Comparison of ENCODE assay signal across 8 cellular contexts in genomic region chr6:99151634-99152344, GRCh38.
A peak's percentile ranks its signal among the peaks of the same experiment; 100 is the strongest.
DNase-seq lines count a peak whose midpoint lies in the region; ATAC-seq, FAIRE-seq and TF ChIP-seq lines count a peak whose summit lies in the region.

No MANE protein-coding gene starts in this region.

- H3K27me3 Mint-ChIP-seq in activated CD4-positive, alpha-beta T cell treated with anti-CD3 and anti-CD28 coated beads, Interleukin-2, amount 10 ng/mL, durations not matched to agents 24 days and 14 days = peaks cover 3% of the 10 kb centered on the region

- POLR2A ChIA-PET in A549 (lab: Yijun Ruan, JAX) (no interaction called here), GM10248 (lab: Yijun Ruan, JAX) (no interaction called here)

- H3K27me3 ChIP-seq in H7 (ENCODE audit: control insufficient read depth, insufficient read depth, low read length) (no peaks in the 10 kb centered on the region), heart right ventricle (peaks cover 0 to 8% (median 0%) of the 10 kb centered on the region in 7 donors), tibial nerve (no peaks in the 10 kb centered on the region)

- TF ChIP-seq POLR2A in A549 (IDR thresholded peaks at IDR 0.05; ENCODE audit: low read length) (no peak), tibial nerve (IDR thresholded peaks at IDR 0.05) (no peak)

- no peak overlapping the region for H3K4me2 ChIP-seq in A549

- H3K4me1 ChIP-seq in A549 (no peaks in the 10 kb centered on the region), heart right ventricle (peaks cover 0 to 5% (median 0%) of the 10 kb centered on the region in 9 donors), tibial nerve (no peaks in the 10 kb centered on the region)

- CTCF ChIA-PET in A549 (lab: Yijun Ruan, JAX) = interaction anchor here (1.3 to 3.5 kb wide), 3 partner anchors 32 to 93 kb away, joined by 3 to 13 read pairs (median 3); no protein-coding TSS in a partner anchor
- CTCF ChIA-PET in GM10248 (lab: Yijun Ruan, JAX) = interaction anchor here (0.7 to 15.7 kb wide), 21 partner anchors 8 to 106 kb away, joined by 3 to 145 read pairs (median 4); no protein-coding TSS in a partner anchor

- H3K27ac Mint-ChIP-seq in activated CD4-positive, alpha-beta T cell treated with anti-CD3 and anti-CD28 coated beads, Interleukin-2, amount 10 ng/mL, durations not matched to agents 24 days and 14 days = no peak overlapping the region

- DNase-seq in A549 (ENCODE audit: low read depth in 1 of 2, low spot score in 1 of 2) = peak; percentile 6 to 40
- peak; percentile 50 for DNase-seq in GM10248 (ENCODE audit: extremely low spot score)
- DNase-seq in H7 = peak; percentile 60
- DNase-seq in KBM-7 = peak; percentile 32
- DNase-seq in activated CD4-positive, alpha-beta T cell treated with anti-CD3 and anti-CD28 coated beads, Interleukin-2, amount 10 ng/mL, durations not matched to agents 24 days and 14 days = peak; percentile 77
- peak; percentile 11 to 34 for DNase-seq in heart right ventricle
- DNase-seq in stimulated activated CD4-positive, alpha-beta T cell treated with anti-CD3 and anti-CD28 coated beads, TNF-alpha, amount 100 ng/mL, for 48 hours (ENCODE audit: low read depth in 3 of 3) = peak; percentile 3 to 30 (median 11)
- no peak for DNase-seq in tibial nerve (ENCODE audit: low spot score in 2 of 2)

- TF ChIP-seq CTCF in A549 (IDR thresholded peaks at IDR 0.05) (peak; percentile 48), GM10248 (IDR thresholded peaks at IDR 0.05; ENCODE audit: control extremely low read depth, extremely low read depth, low read depth, missing control alignments) (peak; percentile 89), heart right ventricle (IDR thresholded peaks at IDR 0.05) (peak in 8 of 9 donors; percentile 24 to 59 (median 53)), tibial nerve (IDR thresholded peaks at IDR 0.05) (peak in 1 of 5 experiments; percentile 22)

- H3K36me3 Mint-ChIP-seq in activated CD4-positive, alpha-beta T cell treated with anti-CD3 and anti-CD28 coated beads, Interleukin-2, amount 10 ng/mL, durations not matched to agents 24 days and 14 days (ENCODE audit: low read depth) = no peaks in the 10 kb centered on the region

- peak; percentile 17 to 27; a peak in 2 of 5 replicates for TF ChIP-seq RAD21 in A549 (conservative IDR thresholded peaks at IDR 0.05 in 1 of 2, IDR thresholded peaks at IDR 0.05 in 1 of 2)

- H3K36me3 ChIP-seq in H7 (replicated peaks; ENCODE audit: control insufficient read depth, insufficient read depth, low read length) (no peaks in the 10 kb centered on the region), heart right ventricle (no peaks in the 10 kb centered on the region), tibial nerve (no peaks in the 10 kb centered on the region)

- H3K4me3 ChIP-seq in A549 (no peak overlapping the region), H7 (ENCODE audit: insufficient read depth, low read depth, low read length) (no peak overlapping the region), heart right ventricle (no peak overlapping the region), tibial nerve (no peak overlapping the region)

- in situ Hi-C loops in KBM-7 (cut with MboI; ENCODE audit: low pct_unique_long_range_greater_than_20kb, low sequenced_read_pairs) = no loop called here

- H3K9me3 ChIP-seq in A549 (no peaks in the 10 kb centered on the region), heart right ventricle (no peaks in the 10 kb centered on the region), tibial nerve (no peaks in the 10 kb centered on the region)

- ATAC-seq in A549 (peak; percentile 78 to 96), heart right ventricle (peak in 1 of 8 donors; percentile 27)

- H3K4me3 Mint-ChIP-seq in activated CD4-positive, alpha-beta T cell treated with anti-CD3 and anti-CD28 coated beads, Interleukin-2, amount 10 ng/mL, durations not matched to agents 24 days and 14 days = no peak overlapping the region

- H3K27ac ChIP-seq in A549 (no peak overlapping the region), heart right ventricle (no peak overlapping the region), tibial nerve (no peak overlapping the region)

- H3K4me1 Mint-ChIP-seq in activated CD4-positive, alpha-beta T cell treated with anti-CD3 and anti-CD28 coated beads, Interleukin-2, amount 10 ng/mL, durations not matched to agents 24 days and 14 days = no peaks in the 10 kb centered on the region

- no peaks in the 10 kb centered on the region for H3K9me3 Mint-ChIP-seq in activated CD4-positive, alpha-beta T cell treated with anti-CD3 and anti-CD28 coated beads, Interleukin-2, amount 10 ng/mL, durations not matched to agents 24 days and 14 days

- FAIRE-seq in A549 (lab: Jason Lieb, UNC) = no peak

- no peak for TF ChIP-seq EP300 in A549 (IDR thresholded peaks at IDR 0.05)
- no peak for TF ChIP-seq EP300 in tibial nerve (IDR thresholded peaks at IDR 0.05)

- intact Hi-C loops in activated CD4-positive, alpha-beta T cell treated with anti-CD3 and anti-CD28 coated beads, Interleukin-2, amount 10 ng/mL, durations not matched to agents 24 days and 14 days (cut with micrococcal nuclease) = loop anchor here (1.0 kb wide), 1 partner anchor 91 kb away; no protein-coding TSS in a partner anchor
- intact Hi-C loops in heart right ventricle (cut with DNase I) = loop anchor here in 9 of 10 donors (1.0 to 10.0 kb wide), 5 partner anchors 86 to 93 kb away; no protein-coding TSS in a partner anchor

- 22% methylated on average over 11 of the region's 11 CpGs for whole genome bisulfite sequencing in A549 (ENCODE audit: missing lambda C conversion rate)
- 38 to 47% methylated on average over 11 of the region's 11 CpGs for WGBS in heart right ventricle, 2 donors
- WGBS in tibial nerve, 2 donors = 48 to 53% methylated on average over 11 of the region's 11 CpGs

TF ChIP-seq in A549, 52 proteins besides CTCF, POLR2A, EP300 and RAD21:
- TF ChIP-seq SMC3 (IDR thresholded peaks at IDR 0.05) (0 out of 3 replicates have a peak, but pooled peaks have one; percentile 23), FOXS1 (CRISPR knock-in tag; IDR thresholded peaks at IDR 0.05) (no peak), HDAC2 (IDR thresholded peaks at IDR 0.05) (no peak)
TF ChIP-seq in A549: peak in this region for 1.

Comparison
In these comparisons a context has a peak if more than half of its experiments do, and no peak if none do; other contexts are left out.
1. DNase-seq: peak in A549 (2 of 2), GM10248 (single experiment), H7 (single experiment), KBM-7 (single experiment), activated CD4-positive, alpha-beta T cell treated with anti-CD3 and anti-CD28 coated beads, Interleukin-2, amount 10 ng/mL, durations not matched to agents 24 days and 14 days (single experiment), heart right ventricle (2 of 2) and stimulated activated CD4-positive, alpha-beta T cell treated with anti-CD3 and anti-CD28 coated beads, TNF-alpha, amount 100 ng/mL, for 48 hours (3 of 3); none in tibial nerve (0 of 2).